In genomic region chr11:119317592-119318239, GRCh38 we compare ENCODE assay signal across 9 cellular contexts. TPM values are rescaled to one million over a fixed set of nuclear protein-coding genes. Genes with fewer than 3 reads are reported as not detected.
DNase-seq lines count a peak whose midpoint lies in the region; ATAC-seq and TF ChIP-seq lines count a peak whose summit lies in the region.
"Had no signal": no experiment of that assay in that cellular context is flagged by ENCODE, and none has a peak within 500 bp of the region (broad histone marks: within the 10 kb centered on the region; RNA-seq: fewer than 3 reads in every experiment).

No MANE protein-coding gene starts in this region.

- intact Hi-C loops in ascending aorta (cut with DNase I) = loop anchor here (5.0 kb wide), 3 partner anchors 215 to 695 kb away; partner anchors contain the start of genes BCL9L and DPAGT1

- no peak for TF ChIP-seq CTCF in ascending aorta (IDR thresholded peaks at IDR 0.05)

- peaks cover 40% of the 10 kb centered on the region for H3K27me3 ChIP-seq in HUES48 (ENCODE audit: control insufficient read depth, insufficient read depth, low read length)
- no peaks in the 10 kb centered on the region for H3K27me3 ChIP-seq in ascending aorta

- peaks cover 30% of the 10 kb centered on the region for H3K4me1 Mint-ChIP-seq in memory B cell

- H3K4me3 ChIP-seq in HUES48 (ENCODE audit: low read depth, low read length) (peak overlapping the region; percentile 54), ascending aorta (peak overlapping the region; percentile 80 to 92)

- peaks cover 50% of the 10 kb centered on the region for H3K4me1 ChIP-seq in HUES48 (ENCODE audit: control insufficient read depth, insufficient read depth, low read length)
- H3K4me1 ChIP-seq in ascending aorta = peaks cover 20 to 66% of the 10 kb centered on the region in 2 donors

- no peak for DNase-seq in ascending aorta (ENCODE audit: low spot score in 2 of 2)
- DNase-seq in memory B cell (ENCODE audit: low spot score in 2 of 2) = no peak
- DNase-seq in central memory CD4-positive, alpha-beta T cell = no peak
- no peak for DNase-seq in activated CD4-positive, alpha-beta T cell treated with anti-CD3 and anti-CD28 coated beads for 48 hours
- DNase-seq in T-helper 1 cell = no peak
- DNase-seq in H4 (ENCODE audit: low spot score) = no peak

- no peaks in the 10 kb centered on the region for H3K36me3 Mint-ChIP-seq in memory B cell

- H3K27ac ChIP-seq in HUES48 (ENCODE audit: low read depth, low read length) (no peak overlapping the region), ascending aorta (peak overlapping the region; percentile 98 to 99), temporal lobe (ENCODE audit: low read depth, low read length) (peak overlapping the region; percentile 95)

- peak overlapping the region; percentile 14 for H3K4me3 Mint-ChIP-seq in memory B cell

- H3K27me3 Mint-ChIP-seq in memory B cell = peaks cover 18% of the 10 kb centered on the region

- H3K36me3 ChIP-seq in HUES48 (ENCODE audit: control insufficient read depth, insufficient read depth, low read length) (peaks cover 7% of the 10 kb centered on the region; the same call in 1 of the 2 replicates), ascending aorta (peaks cover 22 to 26% of the 10 kb centered on the region in 2 donors)

- no peaks in the 10 kb centered on the region for H3K9me3 ChIP-seq in HUES48 (ENCODE audit: control insufficient read depth, insufficient read depth, low read length)
- no peaks in the 10 kb centered on the region for H3K9me3 ChIP-seq in ascending aorta

- H3K9me3 Mint-ChIP-seq in memory B cell = no peaks in the 10 kb centered on the region

- no peak overlapping the region for H3K27ac Mint-ChIP-seq in memory B cell

- H3K9ac ChIP-seq in HUES48 (ENCODE audit: low read depth, low read length) = no peak overlapping the region

- ATAC-seq in memory B cell (ENCODE audit: low read depth) = no peak

RNA-seq across cellular contexts. Expression of gene MCAM, which starts 0.8 kb away (rescaled TPM):
- total RNA-seq in ascending aorta (2,975 TPM), temporal lobe (11.3 TPM)
- total RNA-seq in H4 (2014; rRNA removed; shearing (Covaris generic)) = 66.0 and 88.8 TPM in 2 replicates

RNA-seq across cellular contexts. Expression of gene RNF26, which starts 16.6 kb away (rescaled TPM):
- total RNA-seq in ascending aorta (16.8 TPM), temporal lobe (4.7 TPM)
- total RNA-seq in H4 (2014; rRNA removed; shearing (Covaris generic)) = 4.1 and 6.8 TPM in 2 replicates

RNA-seq across cellular contexts. Expression of gene C1QTNF5, which starts 23.0 kb away (rescaled TPM):
- total RNA-seq in ascending aorta (95.8 TPM), temporal lobe (3.0 TPM)
- total RNA-seq in H4 (2014; rRNA removed; shearing (Covaris generic)) = not detected in 2 replicates

RNA-seq across cellular contexts. Expression of gene MFRP, which starts 28.8 kb away (rescaled TPM):
- total RNA-seq in ascending aorta (not detected), temporal lobe (not detected)
- total RNA-seq in H4 (2014; rRNA removed; shearing (Covaris generic)) = not detected in 2 replicates
- total RNA-seq: M059J had no signal

Comparison
In these comparisons a context has a peak if more than half of its experiments do, and no peak if none do; other contexts are left out.
1. RNA of gene MCAM, which starts 0.8 kb away (total RNA-seq): 2,975 TPM in ascending aorta (single experiment); 66.0 to 88.8 TPM in H4 and 11.3 TPM in temporal lobe (single experiment); every median in the first group is over 10 times any median in the second.
2. RNA of gene C1QTNF5, which starts 23.0 kb away (total RNA-seq): 95.8 TPM in ascending aorta (single experiment); 3.0 TPM in temporal lobe (single experiment) and not detected in H4; every median in the first group is over 10 times any median in the second.